Comparison of ENCODE assay signal across 17 cellular contexts in the genomic region with DNA sequence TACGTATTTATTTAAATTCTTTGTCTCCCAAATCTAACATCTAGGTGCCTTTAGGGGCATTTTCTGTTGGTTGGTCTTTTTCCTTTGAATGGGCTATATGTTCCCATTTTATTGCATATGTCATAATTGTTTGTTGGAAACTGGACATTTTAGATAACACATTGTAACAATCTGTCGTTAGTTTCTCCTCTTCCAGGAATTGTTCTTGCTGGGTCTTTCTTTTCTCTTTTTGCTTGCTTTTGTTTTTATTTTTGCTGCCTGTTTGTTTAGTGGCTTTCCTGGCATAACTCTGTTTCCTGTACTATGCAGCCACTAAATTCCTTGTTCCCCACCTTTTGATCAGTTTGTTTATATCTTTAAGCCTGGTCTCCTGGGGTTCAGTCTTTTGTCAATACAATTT.
A peak's percentile ranks its signal among the peaks of the same experiment; 100 is the strongest.
DNase-seq lines count a peak whose midpoint lies in the region; ATAC-seq and TF ChIP-seq lines count a peak whose summit lies in the region.
"Had no signal": no experiment of that assay in that cellular context is flagged by ENCODE, and none has a peak within 500 bp of the region (broad histone marks: within the 10 kb centered on the region; RNA-seq: fewer than 3 reads in every experiment).

No MANE protein-coding gene starts in this region.

- H2BK5ac ChIP-seq in mesendoderm (ENCODE audit: low read length) = no peak overlapping the region

- peak overlapping the region; percentile 24; the same call in 1 of the 2 replicates for H3K27ac ChIP-seq in DND-41 (ENCODE audit: low read length)
- no peak overlapping the region for H3K27ac ChIP-seq in mesendoderm (ENCODE audit: low read depth, low read length)
- H3K27ac ChIP-seq: 22Rv1, A549, C4-2B, HL-60 had no signal

- H3K4me3 ChIP-seq in DND-41 (ENCODE audit: low read depth in 1 of 2, low read length in 2 of 2) = no peak overlapping the region
- no peak overlapping the region for H3K4me3 ChIP-seq in mesendoderm (ENCODE audit: low read length)
- H3K4me3 ChIP-seq: A549, GM23338 had no signal

- 0 out of 3 replicates have a peak, but pooled peaks have one; percentile 17 for ATAC-seq in DND-41 (ENCODE audit: insufficient read depth, low read depth)
- ATAC-seq in activated CD4-positive, alpha-beta T cell treated with anti-CD3 and anti-CD28 coated beads for 36 hours = no peak
- ATAC-seq in GM21825 (IDR thresholded peaks at IDR 0.05; ENCODE audit: unreplicated experiment) = no peak
- ATAC-seq: A549, GM23338 had no signal

- no CpG with 5 or more reads among the region's 2 CpGs for WGBS in mesendoderm (ENCODE audit: extremely low coverage, insufficient coverage, low lambda C conversion rate)

- no peak overlapping the region for H2BK120ac ChIP-seq in mesendoderm (ENCODE audit: low read depth, low read length)

- no peak overlapping the region for H3K4me2 ChIP-seq in DND-41 (ENCODE audit: insufficient read depth, low read length)
- H3K4me2 ChIP-seq in mesendoderm (ENCODE audit: low read length) = no peak overlapping the region
- H3K4me2 ChIP-seq: A549, GM23338 had no signal

- no peaks in the 10 kb centered on the region for H3K27me3 Mint-ChIP-seq in progenitor cell of endocrine pancreas
- peaks cover 9% of the 10 kb centered on the region for H3K27me3 Mint-ChIP-seq in activated CD4-positive, alpha-beta T cell treated with anti-CD3 and anti-CD28 coated beads for 36 hours

- no peak overlapping the region for H3K9ac ChIP-seq in DND-41 (ENCODE audit: low read depth, low read length)
- no peak overlapping the region for H3K9ac ChIP-seq in mesendoderm (ENCODE audit: low read length)

- H3K79me2 ChIP-seq in DND-41 (ENCODE audit: insufficient read depth, low read length) = no peaks in the 10 kb centered on the region
- H3K79me2 ChIP-seq in mesendoderm (ENCODE audit: control insufficient read depth, insufficient read depth, low read length) = no peaks in the 10 kb centered on the region

- H3K56ac ChIP-seq in mesendoderm (ENCODE audit: low read length) = peak overlapping the region; percentile 64

- H2AK5ac ChIP-seq in mesendoderm (ENCODE audit: low read length) = no peak overlapping the region

- H2AFZ ChIP-seq in DND-41 (ENCODE audit: low read depth, low read length) = peak overlapping the region; percentile 34; the same call in 1 of the 2 replicates
- H2AFZ ChIP-seq: GM23338 had no signal

- H3K4ac ChIP-seq in mesendoderm (ENCODE audit: low read depth, low read length) = no peak overlapping the region

- DNase-seq in DND-41 (no peak), dermis blood vessel endothelial cell (peak; percentile 38), mesendoderm (no peak), progenitor cell of endocrine pancreas (ENCODE audit: low spot score, unreplicated experiment) (no peak)
- DNase-seq in activated CD4-positive, alpha-beta T cell treated with anti-CD3 and anti-CD28 coated beads for 36 hours = no peak
- DNase-seq in activated CD4-positive, alpha-beta T cell treated with anti-CD3 and anti-CD28 coated beads for 48 hours = no peak
- DNase-seq: AML-193; Caco-2; CD4-positive, alpha-beta T cell; GDM1; HCEC 1CT had no signal

- CTCF ChIA-PET in activated CD4-positive, alpha-beta T cell treated with anti-CD3 and anti-CD28 coated beads for 36 hours (lab: Charles Lee) = no interaction called here

- H3K36me3 ChIP-seq in DND-41 (ENCODE audit: insufficient read depth, low read length) (no peaks in the 10 kb centered on the region), mesendoderm (ENCODE audit: control insufficient read depth, insufficient read depth, low read length) (no peaks in the 10 kb centered on the region)

- H3K9me3 Mint-ChIP-seq in progenitor cell of endocrine pancreas (ENCODE audit: low read depth) = peaks cover 20% of the 10 kb centered on the region
- peaks cover 21% of the 10 kb centered on the region for H3K9me3 Mint-ChIP-seq in activated CD4-positive, alpha-beta T cell treated with anti-CD3 and anti-CD28 coated beads for 36 hours (ENCODE audit: low read depth)

- intact Hi-C loops in activated CD4-positive, alpha-beta T cell treated with anti-CD3 and anti-CD28 coated beads for 36 hours (cut with DNase I, micrococcal nuclease) = no loop called here

- H3K23ac ChIP-seq in mesendoderm (ENCODE audit: low read length) = no peak overlapping the region

- H4K8ac ChIP-seq in mesendoderm (ENCODE audit: low read depth, low read length) = no peak overlapping the region

- H2BK15ac ChIP-seq in mesendoderm (replicated peaks; ENCODE audit: low read depth) = no peak overlapping the region

- H4K20me1 ChIP-seq in DND-41 (ENCODE audit: insufficient read depth, low read length) = no peaks in the 10 kb centered on the region

- H3K36me3 Mint-ChIP-seq in progenitor cell of endocrine pancreas (ENCODE audit: insufficient read depth) = peaks cover 4% of the 10 kb centered on the region
- no peaks in the 10 kb centered on the region for H3K36me3 Mint-ChIP-seq in activated CD4-positive, alpha-beta T cell treated with anti-CD3 and anti-CD28 coated beads for 36 hours (ENCODE audit: low read depth)

- no peak for TF ChIP-seq CTCF in DND-41 (IDR thresholded peaks at IDR 0.05; ENCODE audit: borderline replicate concordance, extremely low read depth, low read length, poor library complexity, severe bottlenecking)
- no peak for TF ChIP-seq CTCF in progenitor cell of endocrine pancreas (IDR thresholded peaks at IDR 0.05; ENCODE audit: unreplicated experiment)

- H3K27me3 ChIP-seq in DND-41 (ENCODE audit: insufficient read depth, low read length, poor library complexity) (no peaks in the 10 kb centered on the region), mesendoderm (ENCODE audit: insufficient read depth, low read length, poor library complexity) (no peaks in the 10 kb centered on the region)

- H3K18ac ChIP-seq in mesendoderm (ENCODE audit: low read length) = no peak overlapping the region

- H3K27ac Mint-ChIP-seq in progenitor cell of endocrine pancreas = peak overlapping the region; percentile 10
- no peak overlapping the region for H3K27ac Mint-ChIP-seq in activated CD4-positive, alpha-beta T cell treated with anti-CD3 and anti-CD28 coated beads for 36 hours
- H3K27ac Mint-ChIP-seq: CD4-positive, alpha-beta T cell; GM23338 had no signal

- peaks cover 21% of the 10 kb centered on the region for H3K4me1 Mint-ChIP-seq in progenitor cell of endocrine pancreas (ENCODE audit: low read depth)
- no peaks in the 10 kb centered on the region for H3K4me1 Mint-ChIP-seq in activated CD4-positive, alpha-beta T cell treated with anti-CD3 and anti-CD28 coated beads for 36 hours

- no peak overlapping the region for H3K4me3 Mint-ChIP-seq in progenitor cell of endocrine pancreas (ENCODE audit: low read depth)
- H3K4me3 Mint-ChIP-seq in activated CD4-positive, alpha-beta T cell treated with anti-CD3 and anti-CD28 coated beads for 36 hours = no peak overlapping the region
- H3K4me3 Mint-ChIP-seq: CD4-positive, alpha-beta T cell; GM23338 had no signal

- no peaks in the 10 kb centered on the region for H3K9me3 ChIP-seq in DND-41 (ENCODE audit: insufficient read depth, low read length, severe bottlenecking)

- POLR2A ChIA-PET in activated CD4-positive, alpha-beta T cell treated with anti-CD3 and anti-CD28 coated beads for 36 hours (lab: Charles Lee) = no interaction called here

- peak overlapping the region; percentile 39 for H4K5ac ChIP-seq in mesendoderm (ENCODE audit: low read length)

- H3K79me1 ChIP-seq in mesendoderm (ENCODE audit: low read length) = no peaks in the 10 kb centered on the region

- H3K4me1 ChIP-seq in DND-41 (ENCODE audit: insufficient read depth, low read length) (peaks cover 9% of the 10 kb centered on the region), mesendoderm (ENCODE audit: control insufficient read depth, low read depth, low read length) (peaks cover 5% of the 10 kb centered on the region)
- H3K4me1 ChIP-seq: Caco-2 had no signal
